In genomic region chr21:18529253-18529652, GRCh38 we compare ENCODE assay signal across 15 cellular contexts.
DNase-seq lines count a peak whose midpoint lies in the region; ATAC-seq and TF ChIP-seq lines count a peak whose summit lies in the region.
"Had no signal": no experiment of that assay in that cellular context is flagged by ENCODE, and none has a peak within 500 bp of the region (broad histone marks: within the 10 kb centered on the region; RNA-seq: fewer than 3 reads in every experiment).

No MANE protein-coding gene starts in this region.

- H3K27ac ChIP-seq in Peyer's patch, result no peak overlapping the region
- no peak overlapping the region for H3K27ac ChIP-seq in CD8-positive, alpha-beta T cell (ENCODE audit: low read depth, low read length)
- H3K27ac ChIP-seq: BLaER1, esophagus squamous epithelium, left lung, suprapubic skin, WERI-Rb-1 had no signal

- no peaks in the 10 kb centered on the region for H3K36me3 ChIP-seq in MG63
- H3K36me3 ChIP-seq in Peyer's patch, result no peaks in the 10 kb centered on the region
- H3K36me3 ChIP-seq in CD8-positive, alpha-beta T cell (ENCODE audit: insufficient read depth, low read length), result no peaks in the 10 kb centered on the region
- H3K36me3 ChIP-seq: BLaER1, esophagus squamous epithelium, left lung, suprapubic skin, WERI-Rb-1 had no signal

- CTCF ChIA-PET in CD8-positive, alpha-beta T cell (lab: Charles Lee), result no interaction called here

- no peak for TF ChIP-seq CTCF in AG10803 (conservative IDR thresholded peaks at IDR 0.05; ENCODE audit: low read length)
- no peak for TF ChIP-seq CTCF in glutamatergic neuron (IDR thresholded peaks at IDR 0.05; ENCODE audit: partially characterized antibody, unreplicated experiment)
- no peak for TF ChIP-seq CTCF in Peyer's patch (IDR thresholded peaks at IDR 0.05)
- TF ChIP-seq CTCF in CD8-positive, alpha-beta T cell (IDR thresholded peaks at IDR 0.05), result no peak

- no peaks in the 10 kb centered on the region for H3K36me3 Mint-ChIP-seq in glutamatergic neuron (ENCODE audit: unreplicated experiment)
- H3K36me3 Mint-ChIP-seq in CD8-positive, alpha-beta T cell, result no peaks in the 10 kb centered on the region

- no peaks in the 10 kb centered on the region for H3K9me3 Mint-ChIP-seq in glutamatergic neuron (ENCODE audit: unreplicated experiment)
- peaks cover 4% of the 10 kb centered on the region for H3K9me3 Mint-ChIP-seq in CD8-positive, alpha-beta T cell

- no peak for ATAC-seq in HG03432 (IDR thresholded peaks at IDR 0.05; ENCODE audit: unreplicated experiment)
- no peak for ATAC-seq in CD8-positive, alpha-beta T cell
- ATAC-seq: left lung had no signal

- H3K9me3 ChIP-seq in MG63 (no peaks in the 10 kb centered on the region), Peyer's patch (no peaks in the 10 kb centered on the region)
- no peaks in the 10 kb centered on the region for H3K9me3 ChIP-seq in CD8-positive, alpha-beta T cell (ENCODE audit: low read length)
- H3K9me3 ChIP-seq: BLaER1, esophagus squamous epithelium, left lung, suprapubic skin had no signal

- TF ChIP-seq POLR2A in Peyer's patch (IDR thresholded peaks at IDR 0.05), result no peak

- POLR2A ChIA-PET in CD8-positive, alpha-beta T cell (lab: Charles Lee), result no interaction called here

- no peaks in the 10 kb centered on the region for H3K27me3 Mint-ChIP-seq in glutamatergic neuron (ENCODE audit: unreplicated experiment)
- H3K27me3 Mint-ChIP-seq in CD8-positive, alpha-beta T cell (ENCODE audit: low read depth), result no peaks in the 10 kb centered on the region
- H3K27me3 Mint-ChIP-seq: activated T-cell treated with anti-CD3 and anti-CD28 coated beads, Interleukin-2, amount 50 U/mL, for 24 hours had no signal

- peaks cover 27% of the 10 kb centered on the region for H3K4me1 Mint-ChIP-seq in glutamatergic neuron (ENCODE audit: low read depth, unreplicated experiment)
- no peaks in the 10 kb centered on the region for H3K4me1 Mint-ChIP-seq in CD8-positive, alpha-beta T cell (ENCODE audit: low read depth)

- H3K27me3 ChIP-seq in MG63, result no peaks in the 10 kb centered on the region
- no peaks in the 10 kb centered on the region for H3K27me3 ChIP-seq in Peyer's patch
- H3K27me3 ChIP-seq in CD8-positive, alpha-beta T cell (ENCODE audit: insufficient read depth, low read length), result no peaks in the 10 kb centered on the region
- H3K27me3 ChIP-seq: BLaER1, esophagus squamous epithelium, left lung, suprapubic skin had no signal

- intact Hi-C loops in CD8-positive, alpha-beta T cell (cut with DNase I, micrococcal nuclease), result no loop called here

- H3K4me3 ChIP-seq in AG10803 (ENCODE audit: low read length) (no peak overlapping the region), MG63 (no peak overlapping the region), Peyer's patch (no peak overlapping the region)
- no peak overlapping the region for H3K4me3 ChIP-seq in CD8-positive, alpha-beta T cell (ENCODE audit: low read depth, low read length)
- H3K4me3 ChIP-seq: BLaER1, esophagus squamous epithelium, left lung, suprapubic skin had no signal

- no peak overlapping the region for H3K4me3 Mint-ChIP-seq in glutamatergic neuron (ENCODE audit: unreplicated experiment)
- no peak overlapping the region for H3K4me3 Mint-ChIP-seq in CD8-positive, alpha-beta T cell
- H3K4me3 Mint-ChIP-seq: activated T-cell treated with anti-CD3 and anti-CD28 coated beads, Interleukin-2, amount 50 U/mL, for 24 hours had no signal

- DNase-seq in AG10803 (ENCODE audit: low read depth), result peak; percentile 9
- peak; percentile 76 for DNase-seq in MG63
- DNase-seq in SW480 (ENCODE audit: low spot score), result peak; percentile 40
- DNase-seq in glutamatergic neuron, result no peak
- DNase-seq in Peyer's patch, result no peak
- no peak for DNase-seq in CD8-positive, alpha-beta T cell
- no peak for DNase-seq in CD1c-positive myeloid dendritic cell (ENCODE audit: extremely low spot score)
- DNase-seq: activated T-cell treated with anti-CD3 and anti-CD28 coated beads, Interleukin-2, amount 50 U/mL, for 24 hours; aorta; esophagus squamous epithelium; left lung; WERI-Rb-1 had no signal

- no peaks in the 10 kb centered on the region for H3K4me1 ChIP-seq in Peyer's patch
- no peaks in the 10 kb centered on the region for H3K4me1 ChIP-seq in CD8-positive, alpha-beta T cell (ENCODE audit: insufficient read depth, low read length)
- H3K4me1 ChIP-seq: BLaER1, esophagus squamous epithelium, left lung, suprapubic skin had no signal

- H3K27ac Mint-ChIP-seq in glutamatergic neuron (ENCODE audit: unreplicated experiment), result peak overlapping the region; percentile 84
- no peak overlapping the region for H3K27ac Mint-ChIP-seq in CD8-positive, alpha-beta T cell
- H3K27ac Mint-ChIP-seq: activated T-cell treated with anti-CD3 and anti-CD28 coated beads, Interleukin-2, amount 50 U/mL, for 24 hours had no signal

Comparison
In these comparisons a context has a peak if more than half of its experiments do, and no peak if none do; other contexts are left out.
1. DNase-seq: peak in AG10803 (single experiment), MG63 (single experiment) and SW480 (single experiment); none in glutamatergic neuron (single experiment), Peyer's patch (0 of 3), CD8-positive, alpha-beta T cell (0 of 7) and CD1c-positive myeloid dendritic cell (single experiment).